In genomic region chr2:233745073-233745755, GRCh38 we compare ENCODE assay signal across 1 cellular context.
TF ChIP-seq lines count a peak whose summit lies in the region.

No MANE protein-coding gene starts in this region.

TF ChIP-seq in HepG2, 621 proteins besides CTCF, POLR2A, EP300 and RAD21 (continued from another document and continues in another):
- TF ChIP-seq ZSCAN22 (CRISPR knock-in tag; IDR thresholded peaks at IDR 0.05) = no peak
- peak; percentile 99 for TF ChIP-seq NCOR1 (IDR thresholded peaks at IDR 0.05; ENCODE audit: borderline replicate concordance, low read length)
- TF ChIP-seq ZNF264 (CRISPR knock-in tag; IDR thresholded peaks at IDR 0.05) = peak; percentile 93
- TF ChIP-seq, protein P1, sequence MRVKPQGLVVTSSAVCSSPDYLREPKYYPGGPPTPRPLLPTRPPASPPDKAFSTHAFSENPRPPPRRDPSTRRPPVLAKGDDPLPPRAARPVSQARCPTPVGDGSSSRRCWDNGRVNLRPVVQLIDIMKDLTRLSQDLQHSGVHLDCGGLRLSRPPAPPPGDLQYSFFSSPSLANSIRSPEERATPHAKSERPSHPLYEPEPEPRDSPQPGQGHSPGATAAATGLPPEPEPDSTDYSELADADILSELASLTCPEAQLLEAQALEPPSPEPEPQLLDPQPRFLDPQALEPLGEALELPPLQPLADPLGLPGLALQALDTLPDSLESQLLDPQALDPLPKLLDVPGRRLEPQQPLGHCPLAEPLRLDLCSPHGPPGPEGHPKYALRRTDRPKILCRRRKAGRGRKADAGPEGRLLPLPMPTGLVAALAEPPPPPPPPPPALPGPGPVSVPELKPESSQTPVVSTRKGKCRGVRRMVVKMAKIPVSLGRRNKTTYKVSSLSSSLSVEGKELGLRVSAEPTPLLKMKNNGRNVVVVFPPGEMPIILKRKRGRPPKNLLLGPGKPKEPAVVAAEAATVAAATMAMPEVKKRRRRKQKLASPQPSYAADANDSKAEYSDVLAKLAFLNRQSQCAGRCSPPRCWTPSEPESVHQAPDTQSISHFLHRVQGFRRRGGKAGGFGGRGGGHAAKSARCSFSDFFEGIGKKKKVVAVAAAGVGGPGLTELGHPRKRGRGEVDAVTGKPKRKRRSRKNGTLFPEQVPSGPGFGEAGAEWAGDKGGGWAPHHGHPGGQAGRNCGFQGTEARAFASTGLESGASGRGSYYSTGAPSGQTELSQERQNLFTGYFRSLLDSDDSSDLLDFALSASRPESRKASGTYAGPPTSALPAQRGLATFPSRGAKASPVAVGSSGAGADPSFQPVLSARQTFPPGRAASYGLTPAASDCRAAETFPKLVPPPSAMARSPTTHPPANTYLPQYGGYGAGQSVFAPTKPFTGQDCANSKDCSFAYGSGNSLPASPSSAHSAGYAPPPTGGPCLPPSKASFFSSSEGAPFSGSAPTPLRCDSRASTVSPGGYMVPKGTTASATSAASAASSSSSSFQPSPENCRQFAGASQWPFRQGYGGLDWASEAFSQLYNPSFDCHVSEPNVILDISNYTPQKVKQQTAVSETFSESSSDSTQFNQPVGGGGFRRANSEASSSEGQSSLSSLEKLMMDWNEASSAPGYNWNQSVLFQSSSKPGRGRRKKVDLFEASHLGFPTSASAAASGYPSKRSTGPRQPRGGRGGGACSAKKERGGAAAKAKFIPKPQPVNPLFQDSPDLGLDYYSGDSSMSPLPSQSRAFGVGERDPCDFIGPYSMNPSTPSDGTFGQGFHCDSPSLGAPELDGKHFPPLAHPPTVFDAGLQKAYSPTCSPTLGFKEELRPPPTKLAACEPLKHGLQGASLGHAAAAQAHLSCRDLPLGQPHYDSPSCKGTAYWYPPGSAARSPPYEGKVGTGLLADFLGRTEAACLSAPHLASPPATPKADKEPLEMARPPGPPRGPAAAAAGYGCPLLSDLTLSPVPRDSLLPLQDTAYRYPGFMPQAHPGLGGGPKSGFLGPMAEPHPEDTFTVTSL (CRISPR knock-in tag; IDR thresholded peaks at IDR 0.05; ENCODE audit: borderline replicate concordance) = peak; percentile 99
- no peak for TF ChIP-seq ZNF780A (CRISPR knock-in tag; IDR thresholded peaks at IDR 0.05)
- TF ChIP-seq ZNF468 (CRISPR knock-in tag; IDR thresholded peaks at IDR 0.05) = no peak
- TF ChIP-seq EZH2 (conservative IDR thresholded peaks at IDR 0.05; ENCODE audit: low read depth, low read length) = no peak
- TF ChIP-seq, protein P2, sequence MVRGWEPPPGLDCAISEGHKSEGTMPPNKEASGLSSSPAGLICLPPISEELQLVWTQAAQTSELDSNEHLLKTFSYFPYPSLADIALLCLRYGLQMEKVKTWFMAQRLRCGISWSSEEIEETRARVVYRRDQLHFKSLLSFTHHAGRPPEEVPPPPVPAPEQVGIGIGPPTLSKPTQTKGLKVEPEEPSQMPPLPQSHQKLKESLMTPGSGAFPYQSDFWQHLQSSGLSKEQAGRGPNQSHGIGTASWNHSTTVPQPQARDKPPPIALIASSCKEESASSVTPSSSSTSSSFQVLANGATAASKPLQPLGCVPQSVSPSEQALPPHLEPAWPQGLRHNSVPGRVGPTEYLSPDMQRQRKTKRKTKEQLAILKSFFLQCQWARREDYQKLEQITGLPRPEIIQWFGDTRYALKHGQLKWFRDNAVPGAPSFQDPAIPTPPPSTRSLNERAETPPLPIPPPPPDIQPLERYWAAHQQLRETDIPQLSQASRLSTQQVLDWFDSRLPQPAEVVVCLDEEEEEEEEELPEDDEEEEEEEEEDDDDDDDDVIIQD (CRISPR knock-in tag; IDR thresholded peaks at IDR 0.05; ENCODE audit: low read depth) = peak; percentile 61; the same call in 1 of the 2 replicates
- TF ChIP-seq ZHX1 (CRISPR knock-in tag; IDR thresholded peaks at IDR 0.05; ENCODE audit: low read depth) = no peak
- TF ChIP-seq GATAD2A (CRISPR knock-in tag; IDR thresholded peaks at IDR 0.05) = peak; percentile 94
- peak; percentile 83; the same call in 1 of the 2 replicates for TF ChIP-seq SATB2 (CRISPR knock-in tag; IDR thresholded peaks at IDR 0.05)
- no peak for TF ChIP-seq ZNF382 (CRISPR knock-in tag; IDR thresholded peaks at IDR 0.05; ENCODE audit: borderline replicate concordance)
- no peak for TF ChIP-seq ZNF234 (CRISPR knock-in tag; conservative IDR thresholded peaks at IDR 0.05)
- TF ChIP-seq, protein P3, sequence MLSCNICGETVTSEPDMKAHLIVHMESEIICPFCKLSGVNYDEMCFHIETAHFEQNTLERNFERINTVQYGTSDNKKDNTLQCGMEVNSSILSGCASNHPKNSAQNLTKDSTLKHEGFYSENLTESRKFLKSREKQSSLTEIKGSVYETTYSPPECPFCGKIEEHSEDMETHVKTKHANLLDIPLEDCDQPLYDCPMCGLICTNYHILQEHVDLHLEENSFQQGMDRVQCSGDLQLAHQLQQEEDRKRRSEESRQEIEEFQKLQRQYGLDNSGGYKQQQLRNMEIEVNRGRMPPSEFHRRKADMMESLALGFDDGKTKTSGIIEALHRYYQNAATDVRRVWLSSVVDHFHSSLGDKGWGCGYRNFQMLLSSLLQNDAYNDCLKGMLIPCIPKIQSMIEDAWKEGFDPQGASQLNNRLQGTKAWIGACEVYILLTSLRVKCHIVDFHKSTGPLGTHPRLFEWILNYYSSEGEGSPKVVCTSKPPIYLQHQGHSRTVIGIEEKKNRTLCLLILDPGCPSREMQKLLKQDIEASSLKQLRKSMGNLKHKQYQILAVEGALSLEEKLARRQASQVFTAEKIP (CRISPR knock-in tag; IDR thresholded peaks at IDR 0.05; ENCODE audit: borderline replicate concordance) = no peak
- peak; percentile 78 for TF ChIP-seq SMAD3 (CRISPR knock-in tag; IDR thresholded peaks at IDR 0.05)
- peak; percentile 67 for TF ChIP-seq ATF3 (CRISPR knock-in tag; IDR thresholded peaks at IDR 0.05)
- TF ChIP-seq, protein P4, sequence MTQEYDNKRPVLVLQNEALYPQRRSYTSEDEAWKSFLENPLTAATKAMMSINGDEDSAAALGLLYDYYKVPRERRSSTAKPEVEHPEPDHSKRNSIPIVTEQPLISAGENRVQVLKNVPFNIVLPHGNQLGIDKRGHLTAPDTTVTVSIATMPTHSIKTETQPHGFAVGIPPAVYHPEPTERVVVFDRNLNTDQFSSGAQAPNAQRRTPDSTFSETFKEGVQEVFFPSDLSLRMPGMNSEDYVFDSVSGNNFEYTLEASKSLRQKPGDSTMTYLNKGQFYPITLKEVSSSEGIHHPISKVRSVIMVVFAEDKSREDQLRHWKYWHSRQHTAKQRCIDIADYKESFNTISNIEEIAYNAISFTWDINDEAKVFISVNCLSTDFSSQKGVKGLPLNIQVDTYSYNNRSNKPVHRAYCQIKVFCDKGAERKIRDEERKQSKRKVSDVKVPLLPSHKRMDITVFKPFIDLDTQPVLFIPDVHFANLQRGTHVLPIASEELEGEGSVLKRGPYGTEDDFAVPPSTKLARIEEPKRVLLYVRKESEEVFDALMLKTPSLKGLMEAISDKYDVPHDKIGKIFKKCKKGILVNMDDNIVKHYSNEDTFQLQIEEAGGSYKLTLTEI (CRISPR knock-in tag; conservative IDR thresholded peaks at IDR 0.05) = no peak
- no peak for TF ChIP-seq ZZZ3 (CRISPR knock-in tag; IDR thresholded peaks at IDR 0.05; ENCODE audit: borderline replicate concordance)
- TF ChIP-seq, protein P5, sequence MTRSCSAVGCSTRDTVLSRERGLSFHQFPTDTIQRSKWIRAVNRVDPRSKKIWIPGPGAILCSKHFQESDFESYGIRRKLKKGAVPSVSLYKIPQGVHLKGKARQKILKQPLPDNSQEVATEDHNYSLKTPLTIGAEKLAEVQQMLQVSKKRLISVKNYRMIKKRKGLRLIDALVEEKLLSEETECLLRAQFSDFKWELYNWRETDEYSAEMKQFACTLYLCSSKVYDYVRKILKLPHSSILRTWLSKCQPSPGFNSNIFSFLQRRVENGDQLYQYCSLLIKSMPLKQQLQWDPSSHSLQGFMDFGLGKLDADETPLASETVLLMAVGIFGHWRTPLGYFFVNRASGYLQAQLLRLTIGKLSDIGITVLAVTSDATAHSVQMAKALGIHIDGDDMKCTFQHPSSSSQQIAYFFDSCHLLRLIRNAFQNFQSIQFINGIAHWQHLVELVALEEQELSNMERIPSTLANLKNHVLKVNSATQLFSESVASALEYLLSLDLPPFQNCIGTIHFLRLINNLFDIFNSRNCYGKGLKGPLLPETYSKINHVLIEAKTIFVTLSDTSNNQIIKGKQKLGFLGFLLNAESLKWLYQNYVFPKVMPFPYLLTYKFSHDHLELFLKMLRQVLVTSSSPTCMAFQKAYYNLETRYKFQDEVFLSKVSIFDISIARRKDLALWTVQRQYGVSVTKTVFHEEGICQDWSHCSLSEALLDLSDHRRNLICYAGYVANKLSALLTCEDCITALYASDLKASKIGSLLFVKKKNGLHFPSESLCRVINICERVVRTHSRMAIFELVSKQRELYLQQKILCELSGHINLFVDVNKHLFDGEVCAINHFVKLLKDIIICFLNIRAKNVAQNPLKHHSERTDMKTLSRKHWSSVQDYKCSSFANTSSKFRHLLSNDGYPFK (CRISPR knock-in tag; IDR thresholded peaks at IDR 0.05; ENCODE audit: borderline replicate concordance) = no peak
- no peak for TF ChIP-seq ZFP82 (CRISPR knock-in tag; IDR thresholded peaks at IDR 0.05; ENCODE audit: borderline replicate concordance)
- peak; percentile 100 for TF ChIP-seq RERE (CRISPR knock-in tag; IDR thresholded peaks at IDR 0.05; ENCODE audit: low read depth)
- TF ChIP-seq CREB3 (CRISPR knock-in tag; IDR thresholded peaks at IDR 0.05) = no peak
- TF ChIP-seq ZNF674 (CRISPR knock-in tag; IDR thresholded peaks at IDR 0.05; ENCODE audit: low read depth) = no peak
- no peak for TF ChIP-seq ZNF740 (CRISPR knock-in tag; IDR thresholded peaks at IDR 0.05)
- TF ChIP-seq YEATS4 (CRISPR knock-in tag; IDR thresholded peaks at IDR 0.05; ENCODE audit: borderline replicate concordance) = peak; percentile 47; the same call in 1 of the 2 replicates
- no peak for TF ChIP-seq ZNF337 (CRISPR knock-in tag; IDR thresholded peaks at IDR 0.05; ENCODE audit: borderline replicate concordance, low read depth)
- no peak for TF ChIP-seq RBFOX2 (IDR thresholded peaks at IDR 0.05; ENCODE audit: low read depth, low read length)
- TF ChIP-seq NR2F2 (IDR thresholded peaks at IDR 0.05; ENCODE audit: borderline replicate concordance, low read depth) = peak; percentile 100
- no peak; the same call in 1 of the 2 replicates for TF ChIP-seq HIVEP1 (CRISPR knock-in tag; IDR thresholded peaks at IDR 0.05)
